8 cellular contexts compared by ENCODE assay signal in genomic region chr17:34579979-34580684, GRCh38. TPM values are rescaled to one million over a fixed set of nuclear protein-coding genes. Genes with fewer than 3 reads are reported as not detected.
DNase-seq lines count a peak whose midpoint lies in the region; ATAC-seq and TF ChIP-seq lines count a peak whose summit lies in the region.

No MANE protein-coding gene starts in this region.

- no peak overlapping the region for H3K27ac ChIP-seq in WERI-Rb-1
- H3K27ac ChIP-seq in sigmoid colon: no peak overlapping the region

- H3K9me3 ChIP-seq in HAP-1: no peaks in the 10 kb centered on the region
- peaks cover 7% of the 10 kb centered on the region for H3K9me3 ChIP-seq in WERI-Rb-1 (ENCODE audit: severe bottlenecking)
- peaks cover 0 to 3% (median 0%) of the 10 kb centered on the region in 4 donors for H3K9me3 ChIP-seq in sigmoid colon

- in situ Hi-C loops in HAP-1 (cut with MboI; ENCODE audit: low sequenced_read_pairs): no loop called here

- intact Hi-C loops in left cardiac atrium (cut with DNase I): no loop called here
- intact Hi-C loops in sigmoid colon (cut with DNase I): no loop called here

- H3K36me3 ChIP-seq in HAP-1 (replicated peaks): no peaks in the 10 kb centered on the region
- H3K36me3 ChIP-seq in WERI-Rb-1: no peaks in the 10 kb centered on the region
- H3K36me3 ChIP-seq in sigmoid colon: no peaks in the 10 kb centered on the region

- ATAC-seq in left cardiac atrium: peak; percentile 52 to 65

- WGBS in sigmoid colon, 2 donors: 2 to 3% methylated on average over 52 of the region's 52 CpGs

- TF ChIP-seq POLR2A in sigmoid colon (IDR thresholded peaks at IDR 0.05): no peak

- H3K4me3 ChIP-seq in HAP-1 (peak overlapping the region; percentile 23), WERI-Rb-1 (ENCODE audit: low read depth, low read length) (peak overlapping the region; percentile 51), sigmoid colon (peak overlapping the region; percentile 35 to 60 (median 54))

- TF ChIP-seq CTCF in WERI-Rb-1 (IDR thresholded peaks at IDR 0.05; ENCODE audit: low read depth, low read length) (no peak), sigmoid colon (IDR thresholded peaks at IDR 0.05) (no peak)

- H3K4me1 ChIP-seq in HAP-1: no peaks in the 10 kb centered on the region
- peaks cover 0 to 37% (median 35%) of the 10 kb centered on the region in 4 donors for H3K4me1 ChIP-seq in sigmoid colon

- peaks cover 70% of the 10 kb centered on the region for H3K27me3 ChIP-seq in HAP-1 (ENCODE audit: low read depth)
- peaks cover 84% of the 10 kb centered on the region for H3K27me3 ChIP-seq in WERI-Rb-1 (ENCODE audit: insufficient read depth, low read depth, severe bottlenecking)
- peaks cover 43 to 91% (median 58%) of the 10 kb centered on the region in 3 donors for H3K27me3 ChIP-seq in sigmoid colon

- peak in 1 of 2 experiments; percentile 26 for DNase-seq in HAP-1 (ENCODE audit: low spot score in 2 of 2)
- DNase-seq in WERI-Rb-1: no peak
- DNase-seq in left cardiac atrium: peak; percentile 59
- DNase-seq in sigmoid colon: no peak
- no peak for DNase-seq in globus pallidus (ENCODE audit: low spot score)
- DNase-seq in NK-92 treated with Interleukin-12 subunit alpha and Interleukin-12 subunit beta, amount 100 ng/mL, for 24 hours (lab: John Stamatoyannopoulos, UW): no peak
- DNase-seq in stimulated activated CD4-positive, alpha-beta T cell treated with anti-CD3 and anti-CD28 coated beads, Interleukin-2, amount 100 ng/mL, for 48 hours: no peak
- no peak for DNase-seq in HuH-7 (ENCODE audit: low spot score)

- TF ChIP-seq EP300 in sigmoid colon (IDR thresholded peaks at IDR 0.05): no peak

RNA-seq across cellular contexts. Expression of gene TMEM132E, which starts 0.8 kb away (rescaled TPM):
- total RNA-seq in left cardiac atrium (under 1 TPM; 0.09 to 0.26 TPM), sigmoid colon (not detected)
- polyA plus RNA-seq in sigmoid colon: under 1 TPM in 1 of 3 donors, not detected in 2; 0.10 TPM
